In genomic region chr16:50503868-50504531, GRCh38 we compare ENCODE assay signal across 10 cellular contexts. TPM values are rescaled to one million over a fixed set of nuclear protein-coding genes. Genes with fewer than 3 reads are reported as not detected.
DNase-seq lines count a peak whose midpoint lies in the region; ATAC-seq and TF ChIP-seq lines count a peak whose summit lies in the region.
"Not testable (repeated sequence)": the region's sequence is repeated elsewhere in the genome, so short reads cannot be mapped to it uniquely, and the experiment has no call there.
"Had no signal": no experiment of that assay in that cellular context is flagged by ENCODE, and none has a peak within 500 bp of the region (broad histone marks: within the 10 kb centered on the region; RNA-seq: fewer than 3 reads in every experiment).

No MANE protein-coding gene starts in this region.

- CTCF ChIA-PET in Caco-2 (lab: Charles Lee) = not testable (repeated sequence)

- H3K4me1 Mint-ChIP-seq in Caco-2 (ENCODE audit: low read depth, unreplicated experiment) (peaks cover 28% of the 10 kb centered on the region), endodermal cell (peaks cover 22% of the 10 kb centered on the region)
- not testable (repeated sequence) for H3K4me1 Mint-ChIP-seq in stimulated activated naive CD8-positive, alpha-beta T cell treated with anti-CD3 and anti-CD28 coated beads, Interleukin-15, Interleukin-2, amounts not matched to agents 100 ng/mL and 50 ng/mL, for 24 hours (ENCODE audit: low read depth)

- not testable (repeated sequence) for H3K27ac ChIP-seq in endodermal cell (ENCODE audit: low read depth, low read length)

- DNase-seq in Caco-2 = peak in 1 of 2 experiments; percentile 21
- DNase-seq in NCI-H2029 treated with DMSO at 0.1 percent for 48 hours (lab: John Stamatoyannopoulos, UW) = peak; percentile 11
- DNase-seq in NCI-H69 (lab: John Stamatoyannopoulos, UW) = peak; percentile 52
- DNase-seq in activated CD8-positive, alpha-beta memory T cell treated with anti-CD3 and anti-CD28 coated beads for 24 hours = peak; percentile 37
- DNase-seq in endodermal cell = peak; percentile 21
- peak in 1 of 2 donors; percentile 73 for DNase-seq in left colon

- intact Hi-C loops in Caco-2 (cut with micrococcal nuclease; ENCODE audit: unreplicated experiment); left colon (cut with DNase I, micrococcal nuclease): not testable (repeated sequence)

- H3K9me3 Mint-ChIP-seq in Caco-2 (ENCODE audit: unreplicated experiment); endodermal cell; stimulated activated naive CD8-positive, alpha-beta T cell treated with anti-CD3 and anti-CD28 coated beads, Interleukin-15, Interleukin-2, amounts not matched to agents 100 ng/mL and 50 ng/mL, for 24 hours: not testable (repeated sequence)

- 95 to 96% methylated on average over 2 to 4 of the region's 8 CpGs for WGBS in endodermal cell (ENCODE audit: insufficient coverage in 1 of 2, insufficient read length in 1 of 2), 2 experiments

- H3K27ac Mint-ChIP-seq in Caco-2 (ENCODE audit: unreplicated experiment) = peak overlapping the region; percentile 61
- not testable (repeated sequence) for H3K27ac Mint-ChIP-seq in endodermal cell
- H3K27ac Mint-ChIP-seq in stimulated activated naive CD8-positive, alpha-beta T cell treated with anti-CD3 and anti-CD28 coated beads, Interleukin-15, Interleukin-2, amounts not matched to agents 100 ng/mL and 50 ng/mL, for 24 hours = peak overlapping the region; percentile 1

- peak; percentile 82 for ATAC-seq in left colon

- TF ChIP-seq EP300 in Ishikawa (IDR thresholded peaks at IDR 0.05; ENCODE audit: borderline replicate concordance) = peak; percentile 47; the same call in 1 of the 2 replicates

- H3K27me3 Mint-ChIP-seq in Caco-2 (ENCODE audit: insufficient read depth, unreplicated experiment); endodermal cell (ENCODE audit: insufficient read depth); stimulated activated naive CD8-positive, alpha-beta T cell treated with anti-CD3 and anti-CD28 coated beads, Interleukin-15, Interleukin-2, amounts not matched to agents 100 ng/mL and 50 ng/mL, for 24 hours: not testable (repeated sequence)

- not testable (repeated sequence) for H3K4me3 ChIP-seq in Caco-2 (ENCODE audit: low read depth, low read length); endodermal cell (ENCODE audit: low read length)

- H3K9ac ChIP-seq in endodermal cell (ENCODE audit: extremely low read depth, low read length, poor library complexity, severe bottlenecking) = not testable (repeated sequence)

- not testable (repeated sequence) for H3K27me3 ChIP-seq in Caco-2 (replicated peaks; ENCODE audit: control insufficient read depth, insufficient read depth, low read length); endodermal cell (ENCODE audit: control insufficient read depth, insufficient read depth, low read length, poor library complexity, severe bottlenecking)

- not testable (repeated sequence) for H3K4me3 Mint-ChIP-seq in Caco-2 (ENCODE audit: unreplicated experiment); endodermal cell; stimulated activated naive CD8-positive, alpha-beta T cell treated with anti-CD3 and anti-CD28 coated beads, Interleukin-15, Interleukin-2, amounts not matched to agents 100 ng/mL and 50 ng/mL, for 24 hours

- H3K36me3 ChIP-seq in Caco-2 (ENCODE audit: control insufficient read depth, insufficient read depth, low read length); endodermal cell (ENCODE audit: control insufficient read depth, insufficient read depth, low read length): not testable (repeated sequence)

- peaks cover 35% of the 10 kb centered on the region for H3K4me1 ChIP-seq in Caco-2
- H3K4me1 ChIP-seq in endodermal cell (ENCODE audit: control insufficient read depth, insufficient read depth, low read length) = not testable (repeated sequence)

- H3K36me3 Mint-ChIP-seq in Caco-2 (ENCODE audit: insufficient read depth, unreplicated experiment); endodermal cell (ENCODE audit: low read depth); stimulated activated naive CD8-positive, alpha-beta T cell treated with anti-CD3 and anti-CD28 coated beads, Interleukin-15, Interleukin-2, amounts not matched to agents 100 ng/mL and 50 ng/mL, for 24 hours (ENCODE audit: low read depth): not testable (repeated sequence)

- not testable (repeated sequence) for BruUV-seq in Caco-2 (replicated peaks; lab: Mats Ljungman, UMichigan)

- POLR2A ChIA-PET in Caco-2 (lab: Charles Lee) = not testable (repeated sequence)

- not testable (repeated sequence) for H3K9me3 ChIP-seq in Caco-2; endodermal cell (ENCODE audit: control insufficient read depth, low read length)

- TF ChIP-seq CTCF in Caco-2 (IDR thresholded peaks at IDR 0.05; ENCODE audit: insufficient read depth in 1 of 2, low read depth in 1 of 2, low read length in 1 of 2, severe bottlenecking in 1 of 2, unreplicated experiment in 1 of 2); endodermal cell (conservative IDR thresholded peaks at IDR 0.05): not testable (repeated sequence)

- TF ChIP-seq RAD21 in Ishikawa (IDR thresholded peaks at IDR 0.05; ENCODE audit: low read depth) = not testable (repeated sequence)

TF ChIP-seq in Ishikawa, 13 proteins besides CTCF, POLR2A, EP300 and RAD21:
- TF ChIP-seq NFIC (IDR thresholded peaks at IDR 0.05) = peak; percentile 85
- TF ChIP-seq MAX (IDR thresholded peaks at IDR 0.05) = peak; percentile 23; the same call in 1 of the 2 replicates
- TF ChIP-seq TCF12 (IDR thresholded peaks at IDR 0.05; ENCODE audit: low read depth) = peak; percentile 68; the same call in 1 of the 2 replicates
- peak; percentile 72 for TF ChIP-seq TEAD4 (IDR thresholded peaks at IDR 0.05)
- TF ChIP-seq CEBPB (IDR thresholded peaks at IDR 0.05) = peak; percentile 85

RNA-seq across cellular contexts. Expression of gene NKD1, which starts 44.2 kb away (rescaled TPM):
- total RNA-seq in Caco-2 (2022) (37.9 and 54.9 TPM in 2 replicates), endodermal cell (1 to 10 TPM; 7.0 to 9.5 TPM), left colon (1 to 10 TPM; 1.6 to 5.6 TPM)
- 32.4 TPM for polyA plus RNA-seq in endodermal cell (2013, experiment 1 of 2)
- 20.2 TPM for polyA plus RNA-seq in endodermal cell (2013, experiment 2 of 2)
- total RNA-seq: GM23248 had no signal
- polyA plus RNA-seq: CD14-positive monocyte, GM23248 had no signal
